In the genomic region with DNA sequence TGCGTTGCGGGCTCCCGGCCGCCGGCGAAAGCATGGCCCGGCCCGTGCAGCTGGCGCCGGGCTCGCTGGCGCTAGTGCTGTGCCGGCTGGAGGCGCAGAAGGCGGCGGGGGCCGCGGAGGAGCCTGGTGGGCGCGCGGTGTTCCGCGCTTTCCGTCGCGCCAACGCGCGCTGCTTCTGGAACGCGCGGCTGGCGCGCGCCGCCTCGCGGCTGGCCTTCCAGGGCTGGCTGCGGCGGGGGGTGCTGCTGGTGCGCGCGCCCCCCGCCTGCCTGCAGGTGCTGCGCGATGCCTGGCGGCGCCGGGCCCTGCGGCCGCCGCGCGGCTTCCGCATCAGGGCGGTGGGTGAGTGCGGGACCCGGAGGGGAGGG, we compare ENCODE assay signal across 8 cellular contexts. TPM values are rescaled to one million over a fixed set of nuclear protein-coding genes. Genes with fewer than 3 reads are reported as not detected.
A peak's percentile ranks its signal among the peaks of the same experiment; 100 is the strongest.
DNase-seq lines count a peak whose midpoint lies in the region; ATAC-seq and TF ChIP-seq lines count a peak whose summit lies in the region.
"Not testable (repeated sequence)": the region's sequence is repeated elsewhere in the genome, so short reads cannot be mapped to it uniquely, and the experiment has no call there.

No MANE protein-coding gene starts in this region.

- H3K9me2 ChIP-seq in Loucy (replicated peaks; ENCODE audit: low read depth, low read length): not testable (repeated sequence)

- not testable (repeated sequence) for TF ChIP-seq CTCF in CD4-positive, alpha-beta T cell (IDR thresholded peaks at IDR 0.05); Loucy (conservative IDR thresholded peaks at IDR 0.05; ENCODE audit: low read length); adrenal gland (IDR thresholded peaks at IDR 0.05); gastroesophageal sphincter (IDR thresholded peaks at IDR 0.05)

- not testable (repeated sequence) for H3K36me3 Mint-ChIP-seq in CD4-positive, alpha-beta T cell (ENCODE audit: low read depth); stimulated activated effector memory CD8-positive, alpha-beta T cell treated with anti-CD3 and anti-CD28 coated beads, Interleukin-12 subunit alpha, Interleukin-12 subunit beta, amount 100 ng/mL, for 72 hours

- not testable (repeated sequence) for H3K4me3 Mint-ChIP-seq in CD4-positive, alpha-beta T cell
- H3K4me3 Mint-ChIP-seq in stimulated activated effector memory CD8-positive, alpha-beta T cell treated with anti-CD3 and anti-CD28 coated beads, Interleukin-12 subunit alpha, Interleukin-12 subunit beta, amount 100 ng/mL, for 72 hours: peak overlapping the region; percentile 72

- H3K4me2 ChIP-seq in Loucy (ENCODE audit: low read depth, low read length, poor library complexity, severe bottlenecking): not testable (repeated sequence)
- peak overlapping the region; percentile 99 for H3K4me2 ChIP-seq in mesenchymal stem cell (ENCODE audit: low read length, poor library complexity, severe bottlenecking)

- H4K91ac ChIP-seq in mesenchymal stem cell (ENCODE audit: low read length): not testable (repeated sequence)

- H3K9ac ChIP-seq in Loucy (ENCODE audit: low read depth, low read length, poor library complexity, severe bottlenecking); mesenchymal stem cell (ENCODE audit: low read length): not testable (repeated sequence)

- not testable (repeated sequence) for H3K14ac ChIP-seq in mesenchymal stem cell (ENCODE audit: low read length in 2 of 2)

- H3K27me3 ChIP-seq in CD4-positive, alpha-beta T cell (ENCODE audit: control insufficient read depth, insufficient read depth, low read length); Loucy (ENCODE audit: insufficient read depth, low read length, poor library complexity, severe bottlenecking); adrenal gland; gastroesophageal sphincter: not testable (repeated sequence)
- peaks cover 20 to 43% of the 10 kb centered on the region in 2 experiments for H3K27me3 ChIP-seq in mesenchymal stem cell (ENCODE audit: control insufficient read depth in 1 of 2, insufficient read depth in 1 of 2, low read length in 2 of 2)

- not testable (repeated sequence) for H3K79me1 ChIP-seq in mesenchymal stem cell (replicated peaks; ENCODE audit: low read length, poor library complexity, severe bottlenecking)

- not testable (repeated sequence) for H3K9me3 Mint-ChIP-seq in CD4-positive, alpha-beta T cell; stimulated activated effector memory CD8-positive, alpha-beta T cell treated with anti-CD3 and anti-CD28 coated beads, Interleukin-12 subunit alpha, Interleukin-12 subunit beta, amount 100 ng/mL, for 72 hours

- H3K27ac ChIP-seq in CD4-positive, alpha-beta T cell (ENCODE audit: low read depth, low read length); mesenchymal stem cell (ENCODE audit: low read length, poor library complexity, severe bottlenecking): not testable (repeated sequence)
- H3K27ac ChIP-seq in adrenal gland (peak overlapping the region in 3 of 5 donors; percentile 68 to 86 (median 84)), gastroesophageal sphincter (peak overlapping the region in 3 of 4 donors; percentile 75 to 80 (median 77))

- not testable (repeated sequence) for H3K9me3 ChIP-seq in CD4-positive, alpha-beta T cell (ENCODE audit: control insufficient read depth, low read length); Loucy (ENCODE audit: insufficient read depth, low read depth, low read length); adrenal gland (replicated peaks in 1 of 3); gastroesophageal sphincter; mesenchymal stem cell (ENCODE audit: control insufficient read depth, low read length)

- not testable (repeated sequence) for H2BK15ac ChIP-seq in mesenchymal stem cell (ENCODE audit: low read depth, poor library complexity, severe bottlenecking)

- H3K18ac ChIP-seq in mesenchymal stem cell (ENCODE audit: low read depth in 1 of 2, low read length in 2 of 2): not testable (repeated sequence)

- CTCF ChIA-PET in CD4-positive, alpha-beta T cell (lab: Charles Lee): not testable (repeated sequence)

- ATAC-seq in CD4-positive, alpha-beta T cell (ENCODE audit: poor library complexity): peak; percentile 59
- ATAC-seq in GM19455 (IDR thresholded peaks at IDR 0.05; ENCODE audit: unreplicated experiment): peak; percentile 33
- peak; percentile 26 for ATAC-seq in HG02763 (IDR thresholded peaks at IDR 0.05; ENCODE audit: unreplicated experiment)
- peak; percentile 64 for ATAC-seq in gastroesophageal sphincter
- ATAC-seq in stimulated activated effector memory CD8-positive, alpha-beta T cell treated with anti-CD3 and anti-CD28 coated beads, Interleukin-12 subunit alpha, Interleukin-12 subunit beta, amount 100 ng/mL, for 72 hours: peak; percentile 61

- not testable (repeated sequence) for H3K23ac ChIP-seq in mesenchymal stem cell (ENCODE audit: low read length in 2 of 2)

- DNase-seq in CD4-positive, alpha-beta T cell; adrenal gland; mesenchymal stem cell; stimulated activated effector memory CD8-positive, alpha-beta T cell treated with anti-CD3 and anti-CD28 coated beads, Interleukin-12 subunit alpha, Interleukin-12 subunit beta, amount 100 ng/mL, for 72 hours (ENCODE audit: low spot score in 2 of 2): not testable (repeated sequence)

- H3K4ac ChIP-seq in mesenchymal stem cell (ENCODE audit: low read depth in 1 of 2, low read length in 2 of 2): not testable (repeated sequence)

- H3K27ac Mint-ChIP-seq in CD4-positive, alpha-beta T cell; stimulated activated effector memory CD8-positive, alpha-beta T cell treated with anti-CD3 and anti-CD28 coated beads, Interleukin-12 subunit alpha, Interleukin-12 subunit beta, amount 100 ng/mL, for 72 hours: not testable (repeated sequence)

- H3K27me3 Mint-ChIP-seq in CD4-positive, alpha-beta T cell: not testable (repeated sequence)

- H2BK12ac ChIP-seq in mesenchymal stem cell (ENCODE audit: low read length in 2 of 2): not testable (repeated sequence)

- H3K4me3 ChIP-seq in Loucy (ENCODE audit: low read length, poor library complexity, severe bottlenecking) (peak overlapping the region; percentile 99), adrenal gland (peak overlapping the region in 2 of 4 donors; percentile 48 to 78), gastroesophageal sphincter (peak overlapping the region; percentile 64 to 73), mesenchymal stem cell (ENCODE audit: insufficient read depth in 1 of 2, low read depth in 1 of 2, low read length in 2 of 2) (peak overlapping the region in 1 of 2 experiments; percentile 59)

- not testable (repeated sequence) for H2AK5ac ChIP-seq in mesenchymal stem cell (ENCODE audit: low read length, severe bottlenecking)

- H3K4me1 Mint-ChIP-seq in CD4-positive, alpha-beta T cell (ENCODE audit: low read depth): peaks cover 23% of the 10 kb centered on the region
- H3K4me1 Mint-ChIP-seq in stimulated activated effector memory CD8-positive, alpha-beta T cell treated with anti-CD3 and anti-CD28 coated beads, Interleukin-12 subunit alpha, Interleukin-12 subunit beta, amount 100 ng/mL, for 72 hours: not testable (repeated sequence)

- not testable (repeated sequence) for H3K79me2 ChIP-seq in Loucy (ENCODE audit: insufficient read depth, low read length)

- H2BK5ac ChIP-seq in mesenchymal stem cell (ENCODE audit: low read depth, low read length, poor library complexity, severe bottlenecking): not testable (repeated sequence)

- H2BK120ac ChIP-seq in mesenchymal stem cell (ENCODE audit: low read depth, low read length): not testable (repeated sequence)

- H4K20me1 ChIP-seq in Loucy (ENCODE audit: insufficient read depth, low read length, poor library complexity, severe bottlenecking): not testable (repeated sequence)

- not testable (repeated sequence) for TF ChIP-seq EP300 in gastroesophageal sphincter (IDR thresholded peaks at IDR 0.05)

- not testable (repeated sequence) for H4K8ac ChIP-seq in mesenchymal stem cell (ENCODE audit: low read length)

- POLR2A ChIA-PET in CD4-positive, alpha-beta T cell (lab: Charles Lee): interaction anchor here (1.5 kb wide), 1 partner anchor 9 kb away, joined by 5 read pairs; no protein-coding TSS in a partner anchor

- not testable (repeated sequence) for TF ChIP-seq POLR2A in adrenal gland (IDR thresholded peaks at IDR 0.05); gastroesophageal sphincter (IDR thresholded peaks at IDR 0.05)

- H2AFZ ChIP-seq in Loucy (ENCODE audit: low read length); mesenchymal stem cell (ENCODE audit: low read depth, low read length): not testable (repeated sequence)

- intact Hi-C loops in CD4-positive, alpha-beta T cell (cut with DNase I, micrococcal nuclease); adrenal gland (cut with DNase I): not testable (repeated sequence)

- not testable (repeated sequence) for H3F3A ChIP-seq in Loucy (ENCODE audit: low read depth)

- not testable (repeated sequence) for H3K36me3 ChIP-seq in Loucy (ENCODE audit: insufficient read depth, low read length); adrenal gland (replicated peaks in 1 of 2); gastroesophageal sphincter; mesenchymal stem cell (ENCODE audit: control insufficient read depth in 1 of 2, insufficient read depth in 2 of 2, low read depth in 1 of 2, low read length in 2 of 2)

- peaks cover 18% of the 10 kb centered on the region for H3K4me1 ChIP-seq in Loucy (ENCODE audit: insufficient read depth, low read length, poor library complexity, severe bottlenecking)
- not testable (repeated sequence) for H3K4me1 ChIP-seq in adrenal gland (replicated peaks in 1 of 2)
- peaks cover 0 to 16% (median 3%) of the 10 kb centered on the region in 3 donors for H3K4me1 ChIP-seq in gastroesophageal sphincter
- H3K4me1 ChIP-seq in mesenchymal stem cell (ENCODE audit: control insufficient read depth, insufficient read depth, low read depth, low read length): peaks cover 12% of the 10 kb centered on the region

- 0 to 1% methylated on average over 11 to 17 of the region's 58 CpGs; no CpG with 5 or more reads in 2 of the 4 donors for WGBS in adrenal gland, 4 donors
- WGBS in gastroesophageal sphincter (ENCODE audit: low coverage in 1 of 2), 2 donors: no CpG with 5 or more reads among the region's 58 CpGs
- 0% methylated on average over 2 of the region's 58 CpGs for WGBS in mesenchymal stem cell

RNA-seq across cellular contexts. Expression of gene STOX1, which starts 0.2 kb away (rescaled TPM):
- under 1 TPM; 0.25 to 0.41 TPM for total RNA-seq in CD4-positive, alpha-beta T cell
- total RNA-seq in adrenal gland (10 to 100 TPM in 5 of 8 donors, 1 to 10 TPM in 3; 4.8 to 16.5 (median 11.1) TPM), gastroesophageal sphincter (10 to 100 TPM; 11.4 to 38.0 (median 15.4) TPM)
- polyA plus RNA-seq in adrenal gland: 10 to 100 TPM in 1 of 3 donors, 1 to 10 TPM in 2; 7.2 to 11.9 (median 7.8) TPM
- 0.10 TPM for polyA plus RNA-seq in mesenchymal stem cell (2013, experiment 1 of 2)
- 0.10 TPM for polyA plus RNA-seq in mesenchymal stem cell (2013, experiment 2 of 2)

Comparison
In these comparisons a context has a peak if more than half of its experiments do, and no peak if none do; other contexts are left out.
1. RNA of gene STOX1, which starts 0.2 kb away (total RNA-seq): 11.4 to 38.0 TPM in gastroesophageal sphincter and 4.8 to 16.5 TPM in adrenal gland; 0.25 to 0.41 TPM in CD4-positive, alpha-beta T cell; every median in the first group is over 4 times any median in the second.
2. Peak in every context shown above with its lines, with median percentiles within 50 percentile points of each other: ATAC-seq.